17 cellular contexts compared by ENCODE assay signal in genomic region chr6:28777147-28777461, GRCh38.
DNase-seq lines count a peak whose midpoint lies in the region; ATAC-seq and TF ChIP-seq lines count a peak whose summit lies in the region.
"Had no signal": no experiment of that assay in that cellular context is flagged by ENCODE, and none has a peak within 500 bp of the region (broad histone marks: within the 10 kb centered on the region; RNA-seq: fewer than 3 reads in every experiment).

No MANE protein-coding gene starts in this region.

- no peaks in the 10 kb centered on the region for H3K9me2 ChIP-seq in hepatocyte (replicated peaks; ENCODE audit: insufficient read depth)

- peaks cover 21% of the 10 kb centered on the region for H3K4me1 ChIP-seq in ES-I3 (ENCODE audit: insufficient read depth, low read length)
- H3K4me1 ChIP-seq in HUES64 (ENCODE audit: insufficient read depth, low read length): peaks cover 40% of the 10 kb centered on the region
- peaks cover 6% of the 10 kb centered on the region for H3K4me1 ChIP-seq in ectodermal cell (ENCODE audit: control insufficient read depth, insufficient read depth, low read length)
- peaks cover 23% of the 10 kb centered on the region for H3K4me1 ChIP-seq in iPS-20b (ENCODE audit: insufficient read depth, low read length)
- H3K4me1 ChIP-seq in hepatocyte (ENCODE audit: insufficient read depth): peaks cover 6% of the 10 kb centered on the region

- peaks cover 7% of the 10 kb centered on the region for H3K36me3 Mint-ChIP-seq in T-cell

- WGBS in HUES64: 2% methylated on average over 4 of the region's 4 CpGs
- 7 to 9% methylated on average over 4 of the region's 4 CpGs for WGBS in ectodermal cell, 2 experiments
- 1% methylated on average over 4 of the region's 4 CpGs for WGBS in hepatocyte (ENCODE audit: low lambda C conversion rate, missing lambda C conversion rate)

- H3K27me3 ChIP-seq in HUES64 (ENCODE audit: insufficient read depth, low read length) (peaks cover 100% of the 10 kb centered on the region), ectodermal cell (ENCODE audit: control insufficient read depth, insufficient read depth, low read length, poor library complexity, severe bottlenecking) (peaks cover 98% of the 10 kb centered on the region), iPS-20b (ENCODE audit: insufficient read depth, low read length) (peaks cover 100% of the 10 kb centered on the region), hepatocyte (peaks cover 98% of the 10 kb centered on the region)

- DNase-seq in hepatocyte (ENCODE audit: low spot score): no peak
- DNase-seq in NCI-H226: no peak
- DNase-seq in T-cell: no peak
- DNase-seq: ACHN, AML-193, COR-L47, NCI-H1417, NCI-H187 treated with DMSO at 0.1 percent for 48 hours, NCI-H446, NCI-H774, SW 1271 had no signal

- H3K36me3 ChIP-seq in ES-I3 (ENCODE audit: insufficient read depth, low read length) (no peaks in the 10 kb centered on the region), HUES64 (ENCODE audit: insufficient read depth, low read length) (no peaks in the 10 kb centered on the region), ectodermal cell (ENCODE audit: control insufficient read depth, insufficient read depth, low read length) (no peaks in the 10 kb centered on the region), iPS-20b (ENCODE audit: insufficient read depth, low read depth, low read length) (no peaks in the 10 kb centered on the region), hepatocyte (replicated peaks; ENCODE audit: insufficient read depth, low read depth) (no peaks in the 10 kb centered on the region)

- H3K4me3 Mint-ChIP-seq in T-cell: no peak overlapping the region

- peaks cover 10 to 17% (median 12%) of the 10 kb centered on the region in 3 donors for H3K4me1 Mint-ChIP-seq in T-cell

- H3K9me3 Mint-ChIP-seq in T-cell: peaks cover 7 to 20% (median 9%) of the 10 kb centered on the region in 3 donors

- H3K27ac Mint-ChIP-seq in T-cell: no peak overlapping the region
- H3K27ac Mint-ChIP-seq: CD14-positive monocyte had no signal

- H3K79me2 ChIP-seq in hepatocyte: no peaks in the 10 kb centered on the region

- H2AFZ ChIP-seq in hepatocyte: no peak overlapping the region

- peaks cover 86 to 93% of the 10 kb centered on the region in 2 donors for H3K27me3 Mint-ChIP-seq in T-cell

- H3K4me2 ChIP-seq in hepatocyte: no peak overlapping the region

- ATAC-seq in GM21390 (IDR thresholded peaks at IDR 0.05; ENCODE audit: unreplicated experiment): no peak
- no peak for ATAC-seq in T-cell (replicated peaks in 1 of 4)

- H3K27ac ChIP-seq in HUES64 (ENCODE audit: low read depth, low read length) (peak overlapping the region; percentile 71; the same call in 1 of the 2 replicates), ectodermal cell (ENCODE audit: insufficient read depth, low read depth, low read length, poor library complexity, severe bottlenecking) (no peak overlapping the region), iPS-20b (ENCODE audit: low read length) (no peak overlapping the region), hepatocyte (no peak overlapping the region)

- peak overlapping the region; percentile 47 for H3K4me3 ChIP-seq in HUES64 (ENCODE audit: low read length)
- H3K4me3 ChIP-seq in ectodermal cell (ENCODE audit: insufficient read depth, low read depth, low read length): peak overlapping the region; percentile 21
- peak overlapping the region; percentile 65 for H3K4me3 ChIP-seq in iPS-20b (ENCODE audit: low read length)
- no peak overlapping the region for H3K4me3 ChIP-seq in hepatocyte

- POLR2A ChIA-PET in T-cell (lab: Charles Lee): no interaction called here

- CTCF ChIA-PET in T-cell (lab: Charles Lee): no interaction called here

- H3K9ac ChIP-seq in ES-I3 (ENCODE audit: low read depth, low read length): peak overlapping the region; percentile 26; the same call in 1 of the 2 replicates
- no peak overlapping the region for H3K9ac ChIP-seq in HUES64 (ENCODE audit: low read depth, low read length)
- no peak overlapping the region for H3K9ac ChIP-seq in iPS-20b (ENCODE audit: low read depth, low read length)

- H4K20me1 ChIP-seq in hepatocyte (ENCODE audit: insufficient read depth, poor library complexity, severe bottlenecking): no peaks in the 10 kb centered on the region

- H3K9me3 ChIP-seq in ES-I3 (ENCODE audit: control insufficient read depth, insufficient read depth, low read length) (no peaks in the 10 kb centered on the region), HUES64 (ENCODE audit: insufficient read depth, low read depth, low read length) (no peaks in the 10 kb centered on the region), ectodermal cell (ENCODE audit: control insufficient read depth, low read length) (no peaks in the 10 kb centered on the region), iPS-20b (ENCODE audit: insufficient read depth, low read depth, low read length) (no peaks in the 10 kb centered on the region; the same call in 1 of the 2 replicates), hepatocyte (ENCODE audit: low read depth) (no peaks in the 10 kb centered on the region)

- TF ChIP-seq CTCF in hepatocyte (IDR thresholded peaks at IDR 0.05; ENCODE audit: poor library complexity): no peak
